In the genomic region with DNA sequence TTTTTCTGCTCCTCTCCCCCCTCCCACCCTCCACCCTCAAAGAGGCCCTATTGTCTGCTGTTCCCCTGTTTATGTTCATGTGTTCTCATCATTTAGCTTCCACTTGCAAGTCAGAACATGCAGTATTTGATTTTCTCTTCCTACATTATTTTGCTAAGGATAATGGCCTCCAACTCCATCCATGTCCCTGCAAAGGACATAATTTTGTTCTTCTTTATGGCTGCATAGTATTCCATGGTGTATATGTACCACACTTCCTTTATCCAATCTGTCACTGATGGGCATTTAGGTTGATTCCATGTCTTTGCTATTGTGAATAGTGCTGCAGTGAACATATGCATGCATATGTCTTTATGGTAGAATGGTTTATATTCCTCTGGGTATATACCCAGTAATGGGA, we compare ENCODE assay signal across 1 cellular context. TPM values are rescaled to one million over a fixed set of nuclear protein-coding genes. Genes with fewer than 3 reads are reported as not detected.
"Had no signal": no experiment of that assay in that cellular context is flagged by ENCODE, and none has a peak within 500 bp of the region (broad histone marks: within the 10 kb centered on the region; RNA-seq: fewer than 3 reads in every experiment).

No MANE protein-coding gene starts in this region.

RNA-seq across cellular contexts. Expression of a gene that starts 51.2 kb away (rescaled TPM):
- polyA plus RNA-seq: naive thymus-derived CD4-positive, alpha-beta T cell had no signal
